Comparison of ENCODE assay signal across 22 cellular contexts in genomic region chr3:82581350-82581749, GRCh38.
"Had no signal": no experiment of that assay in that cellular context is flagged by ENCODE, and none has a peak within 500 bp of the region (broad histone marks: within the 10 kb centered on the region; RNA-seq: fewer than 3 reads in every experiment).

No MANE protein-coding gene starts in this region.

- H3K4me1 Mint-ChIP-seq: naive B cell; nephron; stimulated activated effector memory CD8-positive, alpha-beta T cell treated with anti-CD3 and anti-CD28 coated beads, Interleukin-12 subunit alpha, Interleukin-12 subunit beta, amount 100 ng/mL, for 72 hours had no signal

- H3K27ac ChIP-seq: esophagus squamous epithelium, gastroesophageal sphincter, parathyroid adenoma, prostate gland, right lobe of liver, suprapubic skin, thyroid gland had no signal

- H3K4me3 ChIP-seq: esophagus squamous epithelium, gastroesophageal sphincter, lung, prostate gland, right lobe of liver, suprapubic skin, thyroid gland had no signal

- DNase-seq: dermis blood vessel endothelial cell; esophagus squamous epithelium; foreskin fibroblast; glutamatergic neuron; left colon; left ventricle myocardium superior; mesenchymal stem cell; naive B cell; right lobe of liver; stimulated activated CD4-positive, alpha-beta T cell treated with anti-CD3 and anti-CD28 coated beads, Interleukin-4, amount 100 ng/mL, for 1 hour; stimulated activated CD8-positive, alpha-beta memory T cell treated with anti-CD3 and anti-CD28 coated beads, Interleukin-4, amount 100 ng/mL, for 48 hours; stimulated activated naive CD8-positive, alpha-beta T cell treated with anti-CD3 and anti-CD28 coated beads, Interleukin-15, Interleukin-2, amounts not matched to agents 100 U/mL and 50 U/mL, for 24 hours; thyroid gland had no signal

- H2AFZ ChIP-seq: parathyroid adenoma had no signal

- H3K27me3 Mint-ChIP-seq: naive B cell, type B pancreatic cell had no signal

- H3K79me2 ChIP-seq: parathyroid adenoma had no signal

- H3K36me3 Mint-ChIP-seq: naive B cell; stimulated activated effector memory CD8-positive, alpha-beta T cell treated with anti-CD3 and anti-CD28 coated beads, Interleukin-12 subunit alpha, Interleukin-12 subunit beta, amount 100 ng/mL, for 72 hours; type B pancreatic cell had no signal

- H3K9ac ChIP-seq: parathyroid adenoma had no signal

- H3K9me3 ChIP-seq: esophagus squamous epithelium, gastroesophageal sphincter, prostate gland, right lobe of liver, suprapubic skin, thyroid gland had no signal

- H3K27me3 ChIP-seq: esophagus squamous epithelium, gastroesophageal sphincter, right lobe of liver, suprapubic skin, thyroid gland had no signal

- H3K36me3 ChIP-seq: esophagus squamous epithelium, gastroesophageal sphincter, prostate gland, right lobe of liver, suprapubic skin, thyroid gland had no signal

- H3K4me3 Mint-ChIP-seq: naive B cell; nephron; stimulated activated effector memory CD8-positive, alpha-beta T cell treated with anti-CD3 and anti-CD28 coated beads, Interleukin-12 subunit alpha, Interleukin-12 subunit beta, amount 100 ng/mL, for 72 hours; type B pancreatic cell had no signal

- H3K27ac Mint-ChIP-seq: naive B cell; nephron; stimulated activated effector memory CD8-positive, alpha-beta T cell treated with anti-CD3 and anti-CD28 coated beads, Interleukin-12 subunit alpha, Interleukin-12 subunit beta, amount 100 ng/mL, for 72 hours; type B pancreatic cell had no signal

- H3K9me3 Mint-ChIP-seq: nephron; stimulated activated effector memory CD8-positive, alpha-beta T cell treated with anti-CD3 and anti-CD28 coated beads, Interleukin-12 subunit alpha, Interleukin-12 subunit beta, amount 100 ng/mL, for 72 hours; type B pancreatic cell had no signal

- ATAC-seq: gastroesophageal sphincter; left colon; left ventricle myocardium superior; right lobe of liver; stimulated activated effector memory CD8-positive, alpha-beta T cell treated with anti-CD3 and anti-CD28 coated beads, Interleukin-12 subunit alpha, Interleukin-12 subunit beta, amount 100 ng/mL, for 72 hours; stimulated activated naive CD8-positive, alpha-beta T cell treated with anti-CD3 and anti-CD28 coated beads, Interleukin-15, Interleukin-2, amounts not matched to agents 100 U/mL and 50 U/mL, for 24 hours had no signal

- FAIRE-seq: urothelium cell line had no signal

- H3K4me1 ChIP-seq: esophagus squamous epithelium, gastroesophageal sphincter, parathyroid adenoma, prostate gland, right lobe of liver, suprapubic skin, thyroid gland had no signal
